10 cellular contexts compared by ENCODE assay signal in genomic region chr3:137100326-137100725, GRCh38.
"Had no signal": no experiment of that assay in that cellular context is flagged by ENCODE, and none has a peak within 500 bp of the region (broad histone marks: within the 10 kb centered on the region; RNA-seq: fewer than 3 reads in every experiment).

No MANE protein-coding gene starts in this region.

- H3K4me1 ChIP-seq: HAP-1 had no signal

- DNase-seq: GM23248, GOT3, H7, H9, HCEC 1CT, HFFc6 had no signal

- H3K9me3 ChIP-seq: HAP-1 had no signal

- H3K9ac ChIP-seq: GM23248 had no signal

- H2AFZ ChIP-seq: GM23248, GM23338 had no signal

- ATAC-seq: GM23338, HCT116 had no signal

- H3K27ac ChIP-seq: GM23248 had no signal

- H3K4me2 ChIP-seq: GM23338 had no signal

- H3K36me3 ChIP-seq: HAP-1 had no signal

- H3K4me3 ChIP-seq: GM23248, GM23338, HAP-1 had no signal

- FAIRE-seq: H54 had no signal
